Comparison of ENCODE assay signal across 15 cellular contexts in the genomic region with DNA sequence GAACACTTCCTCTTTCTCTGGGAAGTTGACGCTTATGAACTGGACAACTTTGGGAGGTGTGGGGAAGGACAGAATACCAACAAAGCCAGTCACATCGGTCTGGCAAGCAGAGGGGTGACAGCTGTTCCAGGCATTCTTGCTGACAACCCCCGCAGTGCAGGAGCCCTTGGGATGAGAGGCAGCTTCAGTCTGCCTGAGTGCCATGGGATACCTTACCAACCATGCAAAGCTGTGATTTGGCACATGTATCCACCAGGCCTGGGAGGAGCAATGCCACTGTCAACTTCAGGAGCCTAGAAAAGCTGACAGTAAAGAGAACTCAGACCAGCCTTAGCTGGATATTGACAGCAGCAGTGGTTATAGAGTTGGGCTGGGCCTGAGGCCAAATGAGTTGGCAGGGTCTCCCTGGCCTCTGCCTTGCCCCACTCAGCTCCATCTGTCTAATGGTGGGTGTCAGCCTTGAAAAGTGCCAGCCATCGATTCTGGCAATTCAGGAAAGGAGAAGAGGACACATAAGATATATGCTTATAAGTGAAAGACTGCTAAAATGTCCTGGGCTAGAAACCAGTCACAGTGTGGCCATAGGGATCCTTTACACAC. TPM values are rescaled to one million over a fixed set of nuclear protein-coding genes. Genes with fewer than 3 reads are reported as not detected.
"Had no signal": no experiment of that assay in that cellular context is flagged by ENCODE, and none has a peak within 500 bp of the region (broad histone marks: within the 10 kb centered on the region; RNA-seq: fewer than 3 reads in every experiment).

No MANE protein-coding gene starts in this region.

- H3K4me3 Mint-ChIP-seq: activated CD4-positive, alpha-beta memory T cell treated with anti-CD3 and anti-CD28 coated beads, Interleukin-2, amount 10 ng/mL, durations not matched to agents 7 days and 5 days; activated naive CD8-positive, alpha-beta T cell treated with anti-CD3 and anti-CD28 coated beads, Interleukin-2, amount 10 ng/mL, durations not matched to agents 7 days and 5 days; stimulated activated naive CD8-positive, alpha-beta T cell treated with anti-CD3 and anti-CD28 coated beads, Interleukin-15, amount 100 ng/mL, for 72 hours had no signal

- H3K27me3 Mint-ChIP-seq: activated CD4-positive, alpha-beta memory T cell treated with anti-CD3 and anti-CD28 coated beads, Interleukin-2, amount 10 ng/mL, durations not matched to agents 7 days and 5 days; stimulated activated naive CD8-positive, alpha-beta T cell treated with anti-CD3 and anti-CD28 coated beads, Interleukin-15, amount 100 ng/mL, for 72 hours had no signal

- H3K27ac ChIP-seq: heart left ventricle, ovary, testis had no signal

- H3K9me3 Mint-ChIP-seq: activated naive CD8-positive, alpha-beta T cell treated with anti-CD3 and anti-CD28 coated beads, Interleukin-2, amount 10 ng/mL, durations not matched to agents 7 days and 5 days had no signal

- H3K36me3 ChIP-seq: heart left ventricle, ovary had no signal

- H3K27me3 ChIP-seq: ovary, testis had no signal

- ATAC-seq: heart left ventricle; stimulated activated naive CD8-positive, alpha-beta T cell treated with anti-CD3 and anti-CD28 coated beads, Interleukin-15, amount 100 ng/mL, for 72 hours had no signal

- H3K9me3 ChIP-seq: heart left ventricle, ovary, testis had no signal

- H3K36me3 Mint-ChIP-seq: activated naive CD8-positive, alpha-beta T cell treated with anti-CD3 and anti-CD28 coated beads, Interleukin-2, amount 10 ng/mL, durations not matched to agents 7 days and 5 days had no signal

- DNase-seq: activated CD4-positive, alpha-beta memory T cell treated with anti-CD3 and anti-CD28 coated beads, Interleukin-2, amount 10 ng/mL, durations not matched to agents 7 days and 5 days; activated gamma-delta T cell; activated naive CD8-positive, alpha-beta T cell treated with anti-CD3 and anti-CD28 coated beads, Interleukin-2, amount 10 ng/mL, durations not matched to agents 7 days and 5 days; activated T-cell treated with anti-CD3 and anti-CD28 coated beads, Interleukin-2, amount 50 U/mL, for 48 hours; foreskin melanocyte; mesenchymal stem cell; ovary; stimulated activated CD4-positive, alpha-beta T cell treated with anti-CD3 and anti-CD28 coated beads, Interleukin-4, amount 100 ng/mL, for 1 hour; stimulated activated naive CD8-positive, alpha-beta T cell treated with anti-CD3 and anti-CD28 coated beads, Interleukin-15, amount 100 ng/mL, for 72 hours; T-helper 9 cell; testis had no signal

- H3K27ac Mint-ChIP-seq: activated CD4-positive, alpha-beta memory T cell treated with anti-CD3 and anti-CD28 coated beads, Interleukin-2, amount 10 ng/mL, durations not matched to agents 7 days and 5 days; activated naive CD8-positive, alpha-beta T cell treated with anti-CD3 and anti-CD28 coated beads, Interleukin-2, amount 10 ng/mL, durations not matched to agents 7 days and 5 days; stimulated activated naive CD8-positive, alpha-beta T cell treated with anti-CD3 and anti-CD28 coated beads, Interleukin-15, amount 100 ng/mL, for 72 hours had no signal

- H3K4me1 ChIP-seq: heart left ventricle, testis had no signal

- H3K4me3 ChIP-seq: heart left ventricle, ovary, testis had no signal

- H3K4me1 Mint-ChIP-seq: activated CD4-positive, alpha-beta memory T cell treated with anti-CD3 and anti-CD28 coated beads, Interleukin-2, amount 10 ng/mL, durations not matched to agents 7 days and 5 days; activated naive CD8-positive, alpha-beta T cell treated with anti-CD3 and anti-CD28 coated beads, Interleukin-2, amount 10 ng/mL, durations not matched to agents 7 days and 5 days; stimulated activated naive CD8-positive, alpha-beta T cell treated with anti-CD3 and anti-CD28 coated beads, Interleukin-15, amount 100 ng/mL, for 72 hours had no signal

RNA-seq across cellular contexts. Expression of gene PLPPR1, which starts 10.0 kb away (rescaled TPM):
- total RNA-seq: activated CD4-positive, alpha-beta memory T cell treated with anti-CD3 and anti-CD28 coated beads, Interleukin-2, amount 10 ng/mL, durations not matched to agents 7 days and 5 days; activated naive CD8-positive, alpha-beta T cell treated with anti-CD3 and anti-CD28 coated beads, Interleukin-2, amount 10 ng/mL, durations not matched to agents 7 days and 5 days; aorta; renal cortical epithelial cell; ureter had no signal
- polyA plus RNA-seq: aorta, heart left ventricle had no signal
